ENCODE assay signal across 9 cellular contexts in genomic region chr1:244341455-244342450, GRCh38.
DNase-seq lines count a peak whose midpoint lies in the region; ATAC-seq lines count a peak whose summit lies in the region.
"Had no signal": no experiment of that assay in that cellular context is flagged by ENCODE, and none has a peak within 500 bp of the region (broad histone marks: within the 10 kb centered on the region; RNA-seq: fewer than 3 reads in every experiment).

No MANE protein-coding gene starts in this region.

- intact Hi-C loops in naive thymus-derived CD4-positive, alpha-beta T cell (cut with micrococcal nuclease), result loop anchor here in 1 of 2 donors (1.0 to 5.0 kb wide), 2 partner anchors 16 to 111 kb away; partner anchors contain the start of gene ADSS2

- H3K4me3 ChIP-seq in naive thymus-derived CD4-positive, alpha-beta T cell (ENCODE audit: low read length), result no peak overlapping the region

- no peaks in the 10 kb centered on the region for H3K27me3 Mint-ChIP-seq in central memory CD8-positive, alpha-beta T cell
- H3K27me3 Mint-ChIP-seq in naive thymus-derived CD4-positive, alpha-beta T cell, result peaks cover 0 to 6% (median 5%) of the 10 kb centered on the region in 5 donors

- CTCF ChIA-PET in naive thymus-derived CD4-positive, alpha-beta T cell (lab: Charles Lee), result no interaction called here

- H3K36me3 ChIP-seq in naive thymus-derived CD4-positive, alpha-beta T cell (ENCODE audit: control insufficient read depth in 2 of 3, insufficient read depth in 3 of 3, low read length in 3 of 3), result no peaks in the 10 kb centered on the region

- H3K27me3 ChIP-seq in naive thymus-derived CD4-positive, alpha-beta T cell (ENCODE audit: control insufficient read depth in 2 of 2, insufficient read depth in 2 of 2, low read length in 2 of 2), result no peaks in the 10 kb centered on the region

- H3K36me3 Mint-ChIP-seq in central memory CD8-positive, alpha-beta T cell (ENCODE audit: insufficient read depth), result no peaks in the 10 kb centered on the region
- H3K36me3 Mint-ChIP-seq in naive thymus-derived CD4-positive, alpha-beta T cell, result peaks cover 0 to 10% (median 0%) of the 10 kb centered on the region in 5 donors

- peak; percentile 40 for ATAC-seq in central memory CD8-positive, alpha-beta T cell (replicated peaks; ENCODE audit: extremely low read depth, poor library complexity, severe bottlenecking)
- ATAC-seq in naive thymus-derived CD4-positive, alpha-beta T cell, result peak; percentile 67
- ATAC-seq in GM18861 (IDR thresholded peaks at IDR 0.05; ENCODE audit: unreplicated experiment), result no peak

- peaks cover 6% of the 10 kb centered on the region for H3K4me1 Mint-ChIP-seq in central memory CD8-positive, alpha-beta T cell
- peaks cover 0 to 44% (median 4%) of the 10 kb centered on the region in 7 donors for H3K4me1 Mint-ChIP-seq in naive thymus-derived CD4-positive, alpha-beta T cell

- POLR2A ChIA-PET in naive thymus-derived CD4-positive, alpha-beta T cell (lab: Charles Lee), result no interaction called here

- H3K9me3 Mint-ChIP-seq in central memory CD8-positive, alpha-beta T cell, result no peaks in the 10 kb centered on the region
- peaks cover 0 to 9% (median 0%) of the 10 kb centered on the region in 11 donors for H3K9me3 Mint-ChIP-seq in naive thymus-derived CD4-positive, alpha-beta T cell

- peak; percentile 23 for DNase-seq in NCI-H2171 treated with DMSO at 0.1 percent for 48 hours (lab: John Stamatoyannopoulos, UW)
- no peak for DNase-seq in NCI-H2171 (lab: John Stamatoyannopoulos, UW)
- peak; percentile 14 for DNase-seq in NCI-H2227 treated with DMSO at 0.1 percent for 48 hours (lab: John Stamatoyannopoulos, UW)
- DNase-seq in central memory CD8-positive, alpha-beta T cell (ENCODE audit: low spot score in 2 of 2), result no peak
- DNase-seq in naive thymus-derived CD4-positive, alpha-beta T cell, result no peak
- no peak for DNase-seq in OCI-M1 (lab: John Stamatoyannopoulos, UW)
- DNase-seq in T1000 (lab: John Stamatoyannopoulos, UW), result no peak

- H3K4me1 ChIP-seq in naive thymus-derived CD4-positive, alpha-beta T cell (ENCODE audit: control insufficient read depth in 2 of 2, insufficient read depth in 2 of 2, low read length in 2 of 2), result no peaks in the 10 kb centered on the region

- no peak overlapping the region for H3K4me3 Mint-ChIP-seq in central memory CD8-positive, alpha-beta T cell
- peak overlapping the region in 1 of 10 donors; percentile 73 for H3K4me3 Mint-ChIP-seq in naive thymus-derived CD4-positive, alpha-beta T cell

- H3K9me3 ChIP-seq in naive thymus-derived CD4-positive, alpha-beta T cell (ENCODE audit: control insufficient read depth in 2 of 3, low read length in 3 of 3), result no peaks in the 10 kb centered on the region

- H3K27ac ChIP-seq in naive thymus-derived CD4-positive, alpha-beta T cell (ENCODE audit: low read depth, low read length), result no peak overlapping the region
- H3K27ac ChIP-seq: 22Rv1 had no signal

- H3K27ac Mint-ChIP-seq in central memory CD8-positive, alpha-beta T cell (ENCODE audit: low read depth), result no peak overlapping the region
- H3K27ac Mint-ChIP-seq in naive thymus-derived CD4-positive, alpha-beta T cell, result peak overlapping the region in 1 of 9 donors; percentile 90

Comparison
In these comparisons a context has a peak if more than half of its experiments do, and no peak if none do; other contexts are left out.
1. DNase-seq: peak in NCI-H2171 treated with DMSO at 0.1 percent for 48 hours (single experiment) and NCI-H2227 treated with DMSO at 0.1 percent for 48 hours (single experiment); none in NCI-H2171 (single experiment), central memory CD8-positive, alpha-beta T cell (0 of 2), naive thymus-derived CD4-positive, alpha-beta T cell (0 of 9), OCI-M1 (single experiment) and T1000 (single experiment).